ENCODE assay signal across 8 cellular contexts in the genomic region with DNA sequence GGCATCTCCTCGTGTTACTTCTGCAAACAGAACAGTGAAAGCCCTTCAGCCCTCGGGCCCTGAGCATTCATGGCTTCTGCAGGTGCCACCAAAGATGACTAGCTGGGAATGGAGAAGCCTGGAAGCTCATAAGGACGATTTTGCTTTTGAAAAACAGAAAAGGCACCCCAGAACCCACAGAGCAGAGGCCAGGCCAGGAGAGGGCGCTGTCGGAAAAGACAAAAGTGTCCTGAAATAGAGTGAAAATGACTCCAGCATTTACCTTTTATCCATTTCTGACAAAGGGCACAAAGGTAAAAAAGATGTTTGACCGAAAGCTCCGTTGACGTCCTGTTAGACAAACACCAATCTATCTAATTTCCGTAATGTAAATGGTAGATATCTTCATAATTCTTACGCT. TPM values are rescaled to one million over a fixed set of nuclear protein-coding genes. Genes with fewer than 3 reads are reported as not detected.
DNase-seq lines count a peak whose midpoint lies in the region; ATAC-seq and TF ChIP-seq lines count a peak whose summit lies in the region.

No MANE protein-coding gene starts in this region.

- H3K27ac ChIP-seq in ascending aorta, result no peak overlapping the region

- TF ChIP-seq CTCF in BE2C (IDR thresholded peaks at IDR 0.05; ENCODE audit: low read depth, low read length) (peak; percentile 68), ascending aorta (IDR thresholded peaks at IDR 0.05) (peak; percentile 28 to 54 (median 32))

- CTCF ChIA-PET in HEK293T (lab: Yijun Ruan, JAX), result interaction anchor here (0.6 to 2.6 kb wide), 8 partner anchors 12 to 150 kb away, joined by 3 to 13 read pairs (median 4); partner anchors contain the start of gene ZNF195

- H3K4me3 ChIP-seq in BE2C (ENCODE audit: low read depth, low read length), result no peak overlapping the region
- no peak overlapping the region for H3K4me3 ChIP-seq in ascending aorta

- H3K36me3 ChIP-seq in BE2C (no peaks in the 10 kb centered on the region), ascending aorta (no peaks in the 10 kb centered on the region)

- H3K4me1 ChIP-seq in BE2C (no peaks in the 10 kb centered on the region), ascending aorta (no peaks in the 10 kb centered on the region)

- DNase-seq in BE2C (peak; percentile 65), HEK293T (ENCODE audit: extremely low spot score) (peak; percentile 60), T-helper 1 cell (peak; percentile 21 to 66 (median 42)), ascending aorta (ENCODE audit: low spot score in 2 of 2) (no peak), kidney tubule cell (ENCODE audit: low spot score) (peak; percentile 46), NCI-H2227 treated with DMSO at 0.1 percent for 48 hours (lab: John Stamatoyannopoulos, UW) (no peak)
- DNase-seq in stimulated activated CD4-positive, alpha-beta T cell treated with anti-CD3 and anti-CD28 coated beads, Interleukin-4, amount 100 ng/mL, for 4 hours, result peak; percentile 38 to 68

- no peaks in the 10 kb centered on the region for H3K27me3 ChIP-seq in BE2C
- H3K27me3 ChIP-seq in ascending aorta, result no peaks in the 10 kb centered on the region

- no peaks in the 10 kb centered on the region for H3K9me3 ChIP-seq in BE2C
- H3K9me3 ChIP-seq in ascending aorta, result no peaks in the 10 kb centered on the region

- POLR2A ChIA-PET in HEK293T (lab: Yijun Ruan, JAX), result no interaction called here

- intact Hi-C loops in ascending aorta (cut with DNase I), result no loop called here

- no peak for ATAC-seq in HG02623 (IDR thresholded peaks at IDR 0.05; ENCODE audit: unreplicated experiment)

TF ChIP-seq in HEK293T, 16 proteins besides CTCF, POLR2A, EP300 and RAD21:
- TF ChIP-seq HDGF (IDR thresholded peaks at IDR 0.05; ENCODE audit: borderline replicate concordance), result no peak
- TF ChIP-seq FOXA1 (IDR thresholded peaks at IDR 0.05), result no peak
- TF ChIP-seq BHLHE40 (IDR thresholded peaks at IDR 0.05; ENCODE audit: borderline replicate concordance), result no peak
- TF ChIP-seq NFRKB (IDR thresholded peaks at IDR 0.05), result no peak
- no peak for TF ChIP-seq LEF1 (IDR thresholded peaks at IDR 0.05; ENCODE audit: borderline replicate concordance)
- TF ChIP-seq SP1 (IDR thresholded peaks at IDR 0.05), result no peak
- TF ChIP-seq ELF4 (IDR thresholded peaks at IDR 0.05), result no peak
- TF ChIP-seq ARNT (IDR thresholded peaks at IDR 0.05), result no peak
- TF ChIP-seq SUZ12 (IDR thresholded peaks at IDR 0.05), result no peak
- TF ChIP-seq FOXK2 (IDR thresholded peaks at IDR 0.05), result no peak
- no peak for TF ChIP-seq L3MBTL2 (conservative IDR thresholded peaks at IDR 0.05)
- no peak for TF ChIP-seq PKNOX1 (IDR thresholded peaks at IDR 0.05)
- TF ChIP-seq ZNF384 (IDR thresholded peaks at IDR 0.05), result no peak
- TF ChIP-seq CTBP1 (IDR thresholded peaks at IDR 0.05; ENCODE audit: borderline replicate concordance), result no peak
- no peak for TF ChIP-seq FOXM1 (IDR thresholded peaks at IDR 0.05; ENCODE audit: borderline replicate concordance)
- no peak for TF ChIP-seq TARDBP (IDR thresholded peaks at IDR 0.05)

RNA-seq across cellular contexts. Expression of gene ZNF195, which starts 37.6 kb away (rescaled TPM):
- polyA plus RNA-seq in BE2C (2012; ENCODE audit: insufficient read depth, insufficient read length, low read depth), result 20.1 TPM
- 1.3 TPM for total RNA-seq in ascending aorta

Comparison
In these comparisons a context has a peak if more than half of its experiments do, and no peak if none do; other contexts are left out.
1. DNase-seq: peak in BE2C (single experiment), HEK293T (single experiment), T-helper 1 cell (5 of 5), kidney tubule cell (single experiment) and stimulated activated CD4-positive, alpha-beta T cell treated with anti-CD3 and anti-CD28 coated beads, Interleukin-4, amount 100 ng/mL, for 4 hours (2 of 2); none in ascending aorta (0 of 2) and NCI-H2227 treated with DMSO at 0.1 percent for 48 hours (single experiment).